In the genomic region with DNA sequence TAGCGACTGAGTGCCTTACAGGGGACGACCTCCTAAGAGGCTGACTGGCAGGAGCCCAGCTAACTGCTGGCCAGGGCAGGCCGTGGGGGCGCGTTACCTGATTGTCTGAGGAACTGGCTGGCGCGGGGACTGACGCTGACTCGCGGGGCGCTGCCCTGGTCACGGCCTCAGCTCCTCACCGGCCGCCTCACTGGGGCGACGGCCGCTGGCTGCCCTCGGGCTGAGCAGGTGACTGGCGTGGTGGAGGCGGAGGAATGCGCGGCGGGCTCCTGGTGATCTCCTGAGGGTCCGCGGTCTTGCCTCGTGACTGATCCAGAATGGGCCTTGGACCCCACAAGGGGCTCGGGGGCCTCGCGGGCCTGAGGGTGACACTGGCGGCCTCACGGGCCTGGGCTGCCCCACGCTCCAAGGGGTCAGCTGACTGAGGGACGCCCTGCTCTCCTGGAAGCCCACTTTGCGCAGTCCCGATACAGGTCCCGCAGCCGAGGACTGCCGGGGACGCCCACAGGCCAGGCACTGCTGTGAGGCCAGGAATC, we compare ENCODE assay signal across 21 cellular contexts. TPM values are rescaled to one million over a fixed set of nuclear protein-coding genes. Genes with fewer than 3 reads are reported as not detected.
DNase-seq lines count a peak whose midpoint lies in the region; ATAC-seq and TF ChIP-seq lines count a peak whose summit lies in the region.
"Had no signal": no experiment of that assay in that cellular context is flagged by ENCODE, and none has a peak within 500 bp of the region (broad histone marks: within the 10 kb centered on the region; RNA-seq: fewer than 3 reads in every experiment).

No MANE protein-coding gene starts in this region.

- H3K4me1 Mint-ChIP-seq in WTC11: 0 out of 2 replicates have a peak, but pooled peaks cover 3% of the 10 kb centered on the region
- no peaks in the 10 kb centered on the region for H3K4me1 Mint-ChIP-seq in activated naive CD4-positive, alpha-beta T cell treated with anti-CD3 and anti-CD28 coated beads for 36 hours (ENCODE audit: low read depth)

- peak overlapping the region; percentile 11 for H4K91ac ChIP-seq in mesenchymal stem cell (ENCODE audit: low read length)

- intact Hi-C loops in activated naive CD4-positive, alpha-beta T cell treated with anti-CD3 and anti-CD28 coated beads for 36 hours (cut with micrococcal nuclease): no loop called here

- H3K4me3 Mint-ChIP-seq in WTC11: no peak overlapping the region
- H3K4me3 Mint-ChIP-seq in activated naive CD4-positive, alpha-beta T cell treated with anti-CD3 and anti-CD28 coated beads for 36 hours: no peak overlapping the region

- WGBS in mesenchymal stem cell: 90% methylated on average over 39 of the region's 39 CpGs

- no peak for TF ChIP-seq CTCF in WTC11 (IDR thresholded peaks at IDR 0.05)
- TF ChIP-seq CTCF in WERI-Rb-1 (IDR thresholded peaks at IDR 0.05; ENCODE audit: low read depth, low read length): no peak

- H2BK5ac ChIP-seq in mesenchymal stem cell (ENCODE audit: low read depth, low read length, poor library complexity, severe bottlenecking): no peak overlapping the region

- H3K14ac ChIP-seq in mesenchymal stem cell (ENCODE audit: low read length in 2 of 2): no peak overlapping the region

- no peaks in the 10 kb centered on the region for H3K4me1 ChIP-seq in mesenchymal stem cell (ENCODE audit: control insufficient read depth, insufficient read depth, low read depth, low read length)
- H3K4me1 ChIP-seq: Peyer's patch had no signal

- no peaks in the 10 kb centered on the region for H3K36me3 Mint-ChIP-seq in WTC11
- H3K36me3 Mint-ChIP-seq in activated naive CD4-positive, alpha-beta T cell treated with anti-CD3 and anti-CD28 coated beads for 36 hours (ENCODE audit: low read depth): no peaks in the 10 kb centered on the region
- H3K36me3 Mint-ChIP-seq: CD14-positive monocyte had no signal

- H2AK5ac ChIP-seq in mesenchymal stem cell (ENCODE audit: low read length, severe bottlenecking): no peak overlapping the region

- H2BK12ac ChIP-seq in mesenchymal stem cell (ENCODE audit: low read length in 2 of 2): no peak overlapping the region

- H3K27me3 Mint-ChIP-seq in WTC11 (ENCODE audit: low read depth): peaks cover 55% of the 10 kb centered on the region
- peaks cover 10% of the 10 kb centered on the region for H3K27me3 Mint-ChIP-seq in activated naive CD4-positive, alpha-beta T cell treated with anti-CD3 and anti-CD28 coated beads for 36 hours (ENCODE audit: low read depth)

- H3K36me3 ChIP-seq in mesenchymal stem cell (ENCODE audit: control insufficient read depth in 1 of 2, insufficient read depth in 2 of 2, low read depth in 1 of 2, low read length in 2 of 2) (no peaks in the 10 kb centered on the region), WERI-Rb-1 (no peaks in the 10 kb centered on the region)
- H3K36me3 ChIP-seq: Peyer's patch had no signal

- H2BK120ac ChIP-seq in mesenchymal stem cell (ENCODE audit: low read depth, low read length): no peak overlapping the region

- H3K79me1 ChIP-seq in mesenchymal stem cell (replicated peaks; ENCODE audit: low read length, poor library complexity, severe bottlenecking): no peaks in the 10 kb centered on the region

- no peak overlapping the region for H3K27ac Mint-ChIP-seq in WTC11
- H3K27ac Mint-ChIP-seq in activated naive CD4-positive, alpha-beta T cell treated with anti-CD3 and anti-CD28 coated beads for 36 hours: no peak overlapping the region

- H3K27me3 ChIP-seq in mesenchymal stem cell (ENCODE audit: control insufficient read depth in 1 of 2, insufficient read depth in 1 of 2, low read length in 2 of 2) (peaks cover 0 to 42% of the 10 kb centered on the region in 2 experiments), WERI-Rb-1 (ENCODE audit: insufficient read depth, low read depth, severe bottlenecking) (peaks cover 74% of the 10 kb centered on the region)
- H3K27me3 ChIP-seq: Peyer's patch had no signal

- POLR2A ChIA-PET in WTC11 (lab: Charles Lee): no interaction called here

- ATAC-seq in WTC11 (no peak), HG03045 (IDR thresholded peaks at IDR 0.05; ENCODE audit: unreplicated experiment) (no peak)

- DNase-seq in activated CD8-positive, alpha-beta memory T cell treated with anti-CD3 and anti-CD28 coated beads for 24 hours: peak; percentile 47
- no peak for DNase-seq in activated CD8-positive, alpha-beta memory T cell treated with anti-CD3 and anti-CD28 coated beads, Interleukin-2, amount 50 U/mL, for 4 hours
- DNase-seq in WTC11 (ENCODE audit: low spot score) (no peak), mesenchymal stem cell (no peak), WERI-Rb-1 (no peak), LoVo (ENCODE audit: low spot score) (no peak)
- DNase-seq in activated naive CD4-positive, alpha-beta T cell treated with anti-CD3 and anti-CD28 coated beads for 36 hours: no peak
- DNase-seq: 8988T, DMS53, GF-D8, KG1, NCI-H1105, NCI-H2029 treated with DMSO at 0.1 percent for 48 hours, NCI-H226, NCI-H510A treated with DMSO at 0.1 percent for 48 hours, NCI-H774, Peyer's patch had no signal

- no peak overlapping the region for H4K8ac ChIP-seq in mesenchymal stem cell (ENCODE audit: low read length)

- H3K27ac ChIP-seq in mesenchymal stem cell (ENCODE audit: low read length, poor library complexity, severe bottlenecking) (no peak overlapping the region), WERI-Rb-1 (no peak overlapping the region)
- H3K27ac ChIP-seq: Peyer's patch had no signal

- no peak overlapping the region for H3K9ac ChIP-seq in mesenchymal stem cell (ENCODE audit: low read length)

- no peak overlapping the region for H3K4ac ChIP-seq in mesenchymal stem cell (ENCODE audit: low read depth in 1 of 2, low read length in 2 of 2)

- no peak overlapping the region for H3K4me3 ChIP-seq in mesenchymal stem cell (ENCODE audit: insufficient read depth in 1 of 2, low read depth in 1 of 2, low read length in 2 of 2)
- H3K4me3 ChIP-seq in WERI-Rb-1 (ENCODE audit: low read depth, low read length): no peak overlapping the region
- H3K4me3 ChIP-seq: Peyer's patch had no signal

- H3K9me3 ChIP-seq in mesenchymal stem cell (ENCODE audit: control insufficient read depth, low read length) (no peaks in the 10 kb centered on the region), WERI-Rb-1 (ENCODE audit: severe bottlenecking) (no peaks in the 10 kb centered on the region)
- H3K9me3 ChIP-seq: Peyer's patch had no signal

- CTCF ChIA-PET in WTC11 (lab: Charles Lee): interaction anchor here (0.9 to 1.5 kb wide), 6 partner anchors 24 to 480 kb away, joined by 3 to 4 read pairs (median 4); no protein-coding TSS in a partner anchor
- CTCF ChIA-PET in activated naive CD4-positive, alpha-beta T cell treated with anti-CD3 and anti-CD28 coated beads for 36 hours (lab: Charles Lee): no interaction called here

- H3K18ac ChIP-seq in mesenchymal stem cell (ENCODE audit: low read depth in 1 of 2, low read length in 2 of 2): no peak overlapping the region

- H3K4me2 ChIP-seq in mesenchymal stem cell (ENCODE audit: low read length, poor library complexity, severe bottlenecking): no peak overlapping the region

- no peak overlapping the region for H3K23ac ChIP-seq in mesenchymal stem cell (ENCODE audit: low read length in 2 of 2)

- no peak overlapping the region for H2AFZ ChIP-seq in mesenchymal stem cell (ENCODE audit: low read depth, low read length)

- no peaks in the 10 kb centered on the region for H3K9me3 Mint-ChIP-seq in WTC11
- no peaks in the 10 kb centered on the region for H3K9me3 Mint-ChIP-seq in activated naive CD4-positive, alpha-beta T cell treated with anti-CD3 and anti-CD28 coated beads for 36 hours

- no peak overlapping the region for H2BK15ac ChIP-seq in mesenchymal stem cell (ENCODE audit: low read depth, poor library complexity, severe bottlenecking)

TF ChIP-seq in WTC11, 78 proteins besides CTCF, POLR2A, EP300 and RAD21:
- TF ChIP-seq, protein P1, sequence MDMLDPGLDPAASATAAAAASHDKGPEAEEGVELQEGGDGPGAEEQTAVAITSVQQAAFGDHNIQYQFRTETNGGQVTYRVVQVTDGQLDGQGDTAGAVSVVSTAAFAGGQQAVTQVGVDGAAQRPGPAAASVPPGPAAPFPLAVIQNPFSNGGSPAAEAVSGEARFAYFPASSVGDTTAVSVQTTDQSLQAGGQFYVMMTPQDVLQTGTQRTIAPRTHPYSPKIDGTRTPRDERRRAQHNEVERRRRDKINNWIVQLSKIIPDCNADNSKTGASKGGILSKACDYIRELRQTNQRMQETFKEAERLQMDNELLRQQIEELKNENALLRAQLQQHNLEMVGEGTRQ (CRISPR knock-in tag; IDR thresholded peaks at IDR 0.05): peak; percentile 33; the same call in 1 of the 2 replicates
- TF ChIP-seq ESRRA (CRISPR knock-in tag; IDR thresholded peaks at IDR 0.05; ENCODE audit: borderline replicate concordance) (0 out of 2 replicates have a peak, but pooled peaks have one; percentile 25), ZNF219 (CRISPR knock-in tag; IDR thresholded peaks at IDR 0.05; ENCODE audit: borderline replicate concordance) (no peak)
TF ChIP-seq in WTC11: peak in this region for 2.

RNA-seq across cellular contexts. Expression of gene SIGLEC7, which starts 39.3 kb away (rescaled TPM):
- not detected in 3 replicates for total RNA-seq in WTC11 (2021)
- 0.18 TPM for polyA plus RNA-seq in mesenchymal stem cell (2013, experiment 1 of 2)
- polyA plus RNA-seq in mesenchymal stem cell (2013, experiment 2 of 2): 0.14 TPM
- not detected for total RNA-seq in activated naive CD4-positive, alpha-beta T cell treated with anti-CD3 and anti-CD28 coated beads for 36 hours
- total RNA-seq: H7, HT1080, Peyer's patch had no signal

RNA-seq across cellular contexts. Expression of gene CD33, which starts 43.4 kb away (rescaled TPM):
- total RNA-seq in WTC11 (2021): 0.25 to 0.57 TPM (median 0.31 TPM) in 3 replicates
- polyA plus RNA-seq in mesenchymal stem cell (2013, experiment 1 of 2): not detected
- polyA plus RNA-seq in mesenchymal stem cell (2013, experiment 2 of 2): not detected
- 1 to 10 TPM in 1 of 2 experiments, under 1 TPM in 1; 0.69 to 1.1 TPM for total RNA-seq in activated naive CD4-positive, alpha-beta T cell treated with anti-CD3 and anti-CD28 coated beads for 36 hours

RNA-seq across cellular contexts. Expression of gene SIGLEC9, which starts 56.7 kb away (rescaled TPM):
- not detected in 3 replicates for total RNA-seq in WTC11 (2021)
- 0.21 TPM for polyA plus RNA-seq in mesenchymal stem cell (2013, experiment 1 of 2)
- 0.25 TPM for polyA plus RNA-seq in mesenchymal stem cell (2013, experiment 2 of 2)
- 1 to 10 TPM; 1.7 to 1.9 TPM for total RNA-seq in activated naive CD4-positive, alpha-beta T cell treated with anti-CD3 and anti-CD28 coated beads for 36 hours
- total RNA-seq: H7 had no signal
